ENCODE assay signal across 35 cellular contexts in genomic region chr15:66236806-66237205, GRCh38. TPM values are rescaled to one million over a fixed set of nuclear protein-coding genes. Genes with fewer than 3 reads are reported as not detected.
"Had no signal": no experiment of that assay in that cellular context is flagged by ENCODE, and none has a peak within 500 bp of the region (broad histone marks: within the 10 kb centered on the region; RNA-seq: fewer than 3 reads in every experiment).

No MANE protein-coding gene starts in this region.

- H3K4me3 Mint-ChIP-seq: activated CD4-positive, alpha-beta memory T cell treated with anti-CD3 and anti-CD28 coated beads for 36 hours; activated CD4-positive, alpha-beta T cell treated with anti-CD3 and anti-CD28 coated beads for 36 hours; activated CD4-positive, alpha-beta T cell treated with anti-CD3 and anti-CD28 coated beads, Interleukin-2, amount 10 ng/mL, durations not matched to agents 24 days and 14 days; activated CD8-positive, alpha-beta memory T cell treated with anti-CD3 and anti-CD28 coated beads, Interleukin-2, amount 10 ng/mL, durations not matched to agents 7 days and 5 days; activated CD8-positive, alpha-beta T cell treated with anti-CD3 and anti-CD28 coated beads, Interleukin-2, amount 10 ng/mL, durations not matched to agents 7 days and 5 days; activated naive CD4-positive, alpha-beta T cell treated with anti-CD3 and anti-CD28 coated beads, Interleukin-2, amount 10 ng/mL, durations not matched to agents 7 days and 5 days; activated naive CD8-positive, alpha-beta T cell treated with anti-CD3 and anti-CD28 coated beads, Interleukin-2, amount 10 ng/mL, durations not matched to agents 7 days and 5 days; activated T-cell treated with anti-CD3 and anti-CD28 coated beads, Interleukin-2, amount 50 U/mL, for 24 hours; activated T-cell treated with anti-CD3 and anti-CD28 coated beads, Interleukin-2, amount 50 U/mL, for 72 hours; brain; central memory CD8-positive, alpha-beta T cell had no signal

- H3K27ac ChIP-seq: ascending aorta, epithelial cell of prostate, esophagus squamous epithelium, gastroesophageal sphincter had no signal

- H3K36me3 ChIP-seq: ascending aorta, esophagus squamous epithelium, gastroesophageal sphincter had no signal

- DNase-seq: activated CD4-positive, alpha-beta memory T cell treated with anti-CD3 and anti-CD28 coated beads for 36 hours; activated CD4-positive, alpha-beta T cell treated with anti-CD3 and anti-CD28 coated beads for 36 hours; activated CD4-positive, alpha-beta T cell treated with anti-CD3 and anti-CD28 coated beads, Interleukin-2, amount 10 ng/mL, durations not matched to agents 24 days and 14 days; activated CD4-positive, CD25-positive, alpha-beta regulatory T cell; activated CD4-positive, CD25-positive, alpha-beta regulatory T cell treated with anti-CD3 and anti-CD28 coated beads, Interleukin-2, amount 50 U/mL, for 72 hours; activated CD8-positive, alpha-beta memory T cell treated with anti-CD3 and anti-CD28 coated beads, Interleukin-2, amount 10 ng/mL, durations not matched to agents 7 days and 5 days; activated CD8-positive, alpha-beta memory T cell treated with anti-CD3 and anti-CD28 coated beads, Interleukin-2, amount 50 U/mL, for 4 hours; activated CD8-positive, alpha-beta T cell treated with anti-CD3 and anti-CD28 coated beads, Interleukin-2, amount 10 ng/mL, durations not matched to agents 7 days and 5 days; activated gamma-delta T cell; activated naive CD4-positive, alpha-beta T cell; activated naive CD4-positive, alpha-beta T cell treated with anti-CD3 and anti-CD28 coated beads, Interleukin-2, amount 10 ng/mL, durations not matched to agents 7 days and 5 days; activated naive CD8-positive, alpha-beta T cell treated with anti-CD3 and anti-CD28 coated beads, Interleukin-2, amount 10 ng/mL, durations not matched to agents 7 days and 5 days; activated T-cell treated with anti-CD3 and anti-CD28 coated beads for 4 hours; activated T-cell treated with anti-CD3 and anti-CD28 coated beads, Interleukin-2, amount 50 U/mL, for 24 hours; activated T-cell treated with anti-CD3 and anti-CD28 coated beads, Interleukin-2, amount 50 U/mL, for 72 hours; cortex of kidney; dermis blood vessel endothelial cell; effector CD8-positive, alpha-beta T cell; esophagus squamous epithelium; foreskin melanocyte; T-helper 2 cell had no signal

- H3K9me3 ChIP-seq: ascending aorta, esophagus squamous epithelium, gastroesophageal sphincter had no signal

- H3K27me3 ChIP-seq: ascending aorta had no signal

- H3K36me3 Mint-ChIP-seq: activated CD4-positive, alpha-beta memory T cell treated with anti-CD3 and anti-CD28 coated beads for 36 hours; activated CD8-positive, alpha-beta memory T cell treated with anti-CD3 and anti-CD28 coated beads, Interleukin-2, amount 10 ng/mL, durations not matched to agents 7 days and 5 days; activated naive CD4-positive, alpha-beta T cell treated with anti-CD3 and anti-CD28 coated beads, Interleukin-2, amount 10 ng/mL, durations not matched to agents 7 days and 5 days; activated naive CD4-positive, alpha-beta T cell treated with anti-CD3 and anti-CD28 coated beads, Interleukin-2, amount 50 U/mL, for 72 hours; activated naive CD8-positive, alpha-beta T cell treated with anti-CD3 and anti-CD28 coated beads, Interleukin-2, amount 10 ng/mL, durations not matched to agents 7 days and 5 days; brain had no signal

- H3K9me3 Mint-ChIP-seq: activated CD4-positive, alpha-beta memory T cell treated with anti-CD3 and anti-CD28 coated beads for 36 hours; activated CD4-positive, alpha-beta T cell treated with anti-CD3 and anti-CD28 coated beads, Interleukin-2, amount 10 ng/mL, durations not matched to agents 24 days and 14 days; activated naive CD4-positive, alpha-beta T cell treated with anti-CD3 and anti-CD28 coated beads, Interleukin-2, amount 10 ng/mL, durations not matched to agents 7 days and 5 days; activated naive CD4-positive, alpha-beta T cell treated with anti-CD3 and anti-CD28 coated beads, Interleukin-2, amount 50 U/mL, for 72 hours; activated naive CD8-positive, alpha-beta T cell treated with anti-CD3 and anti-CD28 coated beads, Interleukin-2, amount 10 ng/mL, durations not matched to agents 7 days and 5 days; activated T-cell treated with anti-CD3 and anti-CD28 coated beads, Interleukin-2, amount 50 U/mL, for 24 hours; activated T-cell treated with anti-CD3 and anti-CD28 coated beads, Interleukin-2, amount 50 U/mL, for 72 hours; brain; central memory CD8-positive, alpha-beta T cell had no signal

- H3K4me1 ChIP-seq: ascending aorta, esophagus squamous epithelium, gastroesophageal sphincter had no signal

- H3K27ac Mint-ChIP-seq: activated CD4-positive, alpha-beta memory T cell treated with anti-CD3 and anti-CD28 coated beads for 36 hours; activated CD4-positive, alpha-beta T cell treated with anti-CD3 and anti-CD28 coated beads for 36 hours; activated CD4-positive, alpha-beta T cell treated with anti-CD3 and anti-CD28 coated beads, Interleukin-2, amount 10 ng/mL, durations not matched to agents 24 days and 14 days; activated CD8-positive, alpha-beta memory T cell treated with anti-CD3 and anti-CD28 coated beads, Interleukin-2, amount 10 ng/mL, durations not matched to agents 7 days and 5 days; activated CD8-positive, alpha-beta T cell treated with anti-CD3 and anti-CD28 coated beads, Interleukin-2, amount 10 ng/mL, durations not matched to agents 7 days and 5 days; activated naive CD4-positive, alpha-beta T cell treated with anti-CD3 and anti-CD28 coated beads, Interleukin-2, amount 10 ng/mL, durations not matched to agents 7 days and 5 days; activated naive CD4-positive, alpha-beta T cell treated with anti-CD3 and anti-CD28 coated beads, Interleukin-2, amount 50 U/mL, for 72 hours; activated naive CD8-positive, alpha-beta T cell treated with anti-CD3 and anti-CD28 coated beads, Interleukin-2, amount 10 ng/mL, durations not matched to agents 7 days and 5 days; activated T-cell treated with anti-CD3 and anti-CD28 coated beads, Interleukin-2, amount 50 U/mL, for 24 hours; activated T-cell treated with anti-CD3 and anti-CD28 coated beads, Interleukin-2, amount 50 U/mL, for 72 hours had no signal

- ATAC-seq: activated CD4-positive, alpha-beta T cell treated with anti-CD3 and anti-CD28 coated beads for 36 hours; activated CD8-positive, alpha-beta memory T cell treated with anti-CD3 and anti-CD28 coated beads, Interleukin-2, amount 10 ng/mL, durations not matched to agents 7 days and 5 days; activated CD8-positive, alpha-beta T cell treated with anti-CD3 and anti-CD28 coated beads, Interleukin-2, amount 10 ng/mL, durations not matched to agents 7 days and 5 days; activated naive CD4-positive, alpha-beta T cell treated with anti-CD3 and anti-CD28 coated beads, Interleukin-2, amount 50 U/mL, for 72 hours; activated T-cell treated with anti-CD3 and anti-CD28 coated beads, Interleukin-2, amount 50 U/mL, for 72 hours; gastroesophageal sphincter had no signal

- FAIRE-seq: bronchial epithelial cell, colon, endometrium, endothelial cell of umbilical vein had no signal

- H3K4me1 Mint-ChIP-seq: activated CD4-positive, alpha-beta T cell treated with anti-CD3 and anti-CD28 coated beads for 36 hours; activated CD4-positive, alpha-beta T cell treated with anti-CD3 and anti-CD28 coated beads, Interleukin-2, amount 10 ng/mL, durations not matched to agents 24 days and 14 days; activated CD8-positive, alpha-beta memory T cell treated with anti-CD3 and anti-CD28 coated beads, Interleukin-2, amount 10 ng/mL, durations not matched to agents 7 days and 5 days; activated naive CD4-positive, alpha-beta T cell treated with anti-CD3 and anti-CD28 coated beads, Interleukin-2, amount 10 ng/mL, durations not matched to agents 7 days and 5 days; activated naive CD8-positive, alpha-beta T cell treated with anti-CD3 and anti-CD28 coated beads, Interleukin-2, amount 10 ng/mL, durations not matched to agents 7 days and 5 days; central memory CD8-positive, alpha-beta T cell had no signal

- H3K4me3 ChIP-seq: ascending aorta, esophagus squamous epithelium, gastroesophageal sphincter had no signal

RNA-seq across cellular contexts. Expression of gene MEGF11, which starts 16.7 kb away (rescaled TPM):
- total RNA-seq: activated CD4-positive, alpha-beta memory T cell treated with anti-CD3 and anti-CD28 coated beads for 36 hours; activated CD4-positive, alpha-beta T cell treated with anti-CD3 and anti-CD28 coated beads for 36 hours; activated CD4-positive, alpha-beta T cell treated with anti-CD3 and anti-CD28 coated beads, Interleukin-2, amount 10 ng/mL, durations not matched to agents 24 days and 14 days; activated CD8-positive, alpha-beta memory T cell treated with anti-CD3 and anti-CD28 coated beads for 36 hours; activated CD8-positive, alpha-beta memory T cell treated with anti-CD3 and anti-CD28 coated beads, Interleukin-2, amount 10 ng/mL, durations not matched to agents 7 days and 5 days; activated CD8-positive, alpha-beta T cell treated with anti-CD3 and anti-CD28 coated beads, Interleukin-2, amount 10 ng/mL, durations not matched to agents 7 days and 5 days; activated naive CD4-positive, alpha-beta T cell treated with anti-CD3 and anti-CD28 coated beads, Interleukin-2, amount 50 U/mL, for 72 hours; activated naive CD8-positive, alpha-beta T cell treated with anti-CD3 and anti-CD28 coated beads, Interleukin-2, amount 10 ng/mL, durations not matched to agents 7 days and 5 days; activated T-cell treated with anti-CD3 and anti-CD28 coated beads, Interleukin-2, amount 50 U/mL, for 72 hours; ascending aorta; bronchial epithelial cell; cardiac septum; dermis blood vessel endothelial cell; endothelial cell of umbilical vein; esophagus squamous epithelium had no signal
- polyA plus RNA-seq: endothelial cell of umbilical vein, esophagus, fibroblast of lung had no signal
